Comparison of ENCODE assay signal across 21 cellular contexts in the genomic region with DNA sequence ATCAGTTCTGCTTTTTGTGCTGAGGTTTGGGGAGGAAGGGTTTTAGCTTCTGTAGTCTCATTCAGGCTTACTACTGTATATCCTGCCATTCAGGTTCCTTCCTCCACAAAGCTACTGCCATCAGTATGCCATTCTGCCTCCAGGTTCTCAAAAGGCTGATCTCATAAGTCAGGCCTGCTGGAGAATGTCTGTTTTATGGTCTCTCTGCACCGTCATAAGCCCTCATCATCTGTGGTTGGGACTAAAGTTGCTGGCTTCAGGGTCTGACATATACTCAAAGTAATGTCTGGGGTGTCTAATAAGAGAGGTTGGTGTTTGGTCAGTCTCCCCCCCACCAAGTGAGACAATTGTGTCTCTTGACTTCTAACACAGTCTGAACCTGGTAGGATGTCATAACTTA. TPM values are rescaled to one million over a fixed set of nuclear protein-coding genes. Genes with fewer than 3 reads are reported as not detected.
"Had no signal": no experiment of that assay in that cellular context is flagged by ENCODE, and none has a peak within 500 bp of the region (broad histone marks: within the 10 kb centered on the region; RNA-seq: fewer than 3 reads in every experiment).

No MANE protein-coding gene starts in this region.

- H3K4me3 ChIP-seq: coronary artery, esophagus squamous epithelium, left lung, prostate gland, upper lobe of right lung had no signal

- DNase-seq: activated B cell treated with CpG ODN at 0.5 μM for 24 hours; activated CD4-positive, alpha-beta T cell treated with anti-CD3 and anti-CD28 coated beads for 36 hours; activated CD4-positive, alpha-beta T cell treated with anti-CD3 and anti-CD28 coated beads, Interleukin-2, amount 50 U/mL, for 4 hours; activated CD8-positive, alpha-beta memory T cell treated with anti-CD3 and anti-CD28 coated beads for 24 hours; activated CD8-positive, alpha-beta memory T cell treated with anti-CD3 and anti-CD28 coated beads, Interleukin-2, amount 50 U/mL, for 4 hours; activated naive CD4-positive, alpha-beta T cell treated with Interleukin-2 at 50 U/mL for 16 hours; activated naive CD8-positive, alpha-beta T cell treated with anti-CD3 and anti-CD28 coated beads, Interleukin-2, amount 10 ng/mL, durations not matched to agents 7 days and 5 days; activated T-cell treated with anti-CD3 and anti-CD28 coated beads, Interleukin-2, amount 50 U/mL, for 24 hours; amniotic stem cell; cerebellar nuclear complex; endodermal cell; esophagus squamous epithelium; left lung; natural killer cell; stimulated activated CD4-positive, alpha-beta T cell treated with anti-CD3 and anti-CD28 coated beads, Interleukin-12 subunit alpha, Interleukin-12 subunit beta, amount 100 ng/mL, for 4 hours; stimulated activated CD4-positive, alpha-beta T cell treated with anti-CD3 and anti-CD28 coated beads, Interleukin-4, amount 100 ng/mL, for 4 hours; stimulated activated naive CD8-positive, alpha-beta T cell treated with anti-CD3 and anti-CD28 coated beads, Interleukin-15, Interleukin-2, amounts not matched to agents 100 U/mL and 50 U/mL, for 24 hours; T1000; upper lobe of right lung had no signal

- H3K27ac ChIP-seq: coronary artery, esophagus squamous epithelium, left lung, prostate gland, upper lobe of right lung had no signal

- ATAC-seq: activated CD4-positive, alpha-beta T cell treated with anti-CD3 and anti-CD28 coated beads for 36 hours; left lung; natural killer cell; stimulated activated naive CD8-positive, alpha-beta T cell treated with anti-CD3 and anti-CD28 coated beads, Interleukin-15, Interleukin-2, amounts not matched to agents 100 U/mL and 50 U/mL, for 24 hours; upper lobe of right lung had no signal

- H3K4me1 ChIP-seq: esophagus squamous epithelium, left lung, prostate gland, upper lobe of right lung had no signal

- H3K9me3 ChIP-seq: esophagus squamous epithelium, left lung, prostate gland, upper lobe of right lung had no signal

- H3K36me3 ChIP-seq: esophagus squamous epithelium, left lung, prostate gland, upper lobe of right lung had no signal

- H3K27me3 ChIP-seq: esophagus squamous epithelium, left lung, upper lobe of right lung had no signal

RNA-seq across cellular contexts. Expression of a gene that starts 36.2 kb away (rescaled TPM):
- total RNA-seq: activated naive CD8-positive, alpha-beta T cell treated with anti-CD3 and anti-CD28 coated beads, Interleukin-2, amount 10 ng/mL, durations not matched to agents 7 days and 5 days had no signal
